In genomic region chr10:2871673-2872219, GRCh38 we compare ENCODE assay signal across 32 cellular contexts.
"Had no signal": no experiment of that assay in that cellular context is flagged by ENCODE, and none has a peak within 500 bp of the region (broad histone marks: within the 10 kb centered on the region; RNA-seq: fewer than 3 reads in every experiment).

No MANE protein-coding gene starts in this region.

- FAIRE-seq: endometrium, endothelial cell of umbilical vein, frontal cortex had no signal

- H3K4me1 ChIP-seq: adrenal gland, body of pancreas, colonic mucosa, heart left ventricle had no signal

- DNase-seq: activated B cell treated with CpG ODN at 0.5 μM for 24 hours; activated CD4-positive, alpha-beta T cell treated with anti-CD3 and anti-CD28 coated beads for 48 hours; activated CD4-positive, alpha-beta T cell treated with anti-CD3 and anti-CD28 coated beads, Interleukin-2, amount 50 U/mL, for 1 hour; activated CD4-positive, alpha-beta T cell treated with anti-CD3 and anti-CD28 coated beads, Interleukin-2, amount 50 U/mL, for 48 hours; activated CD8-positive, alpha-beta memory T cell treated with anti-CD3 and anti-CD28 coated beads for 24 hours; activated CD8-positive, alpha-beta T cell treated with anti-CD3 and anti-CD28 coated beads for 36 hours; activated effector memory CD4-positive, alpha-beta T cell treated with anti-CD3 and anti-CD28 coated beads, Interleukin-2, amount 50 U/mL, for 16 hours; activated naive CD4-positive, alpha-beta T cell treated with anti-CD3 and anti-CD28 coated beads for 36 hours; activated naive CD8-positive, alpha-beta T cell treated with anti-CD3 and anti-CD28 coated beads for 36 hours; activated naive CD8-positive, alpha-beta T cell treated with anti-CD3 and anti-CD28 coated beads, Interleukin-2, amount 50 U/mL, for 24 hours; activated T-cell treated with anti-CD3 and anti-CD28 coated beads, Interleukin-2, amount 50 U/mL, for 1 hour; activated T-cell treated with anti-CD3 and anti-CD28 coated beads, Interleukin-2, amount 50 U/mL, for 48 hours; adrenal gland; amygdala; aorta; body of pancreas; central memory CD4-positive, alpha-beta T cell; cerebellar nuclear complex; colonic mucosa; effector CD8-positive, alpha-beta T cell; foreskin fibroblast; glutamatergic neuron; heart left ventricle; T-helper 17 cell; T1000; WERI-Rb-1 had no signal

- H3K4me3 ChIP-seq: adrenal gland, body of pancreas, cardiac muscle cell, colonic mucosa, heart left ventricle had no signal

- H3K27ac ChIP-seq: adrenal gland, body of pancreas, cardiac muscle cell, colonic mucosa, epithelial cell of prostate, heart left ventricle, WERI-Rb-1 had no signal

- H3K36me3 ChIP-seq: adrenal gland, cardiac muscle cell, colonic mucosa, heart left ventricle, WERI-Rb-1 had no signal

- H3K9me3 ChIP-seq: adrenal gland, body of pancreas, colonic mucosa, heart left ventricle had no signal

- ATAC-seq: activated CD4-positive, CD25-positive, alpha-beta regulatory T cell treated with anti-CD3 and anti-CD28 coated beads, Interleukin-2, amount 50 U/mL, for 24 hours; activated CD8-positive, alpha-beta T cell treated with anti-CD3 and anti-CD28 coated beads for 36 hours; activated naive CD8-positive, alpha-beta T cell treated with anti-CD3 and anti-CD28 coated beads, Interleukin-2, amount 50 U/mL, for 24 hours; body of pancreas; heart left ventricle; T-helper 17 cell had no signal

- H3K27me3 ChIP-seq: body of pancreas, cardiac muscle cell, colonic mucosa had no signal
